Comparison of ENCODE assay signal across 24 cellular contexts in the genomic region with DNA sequence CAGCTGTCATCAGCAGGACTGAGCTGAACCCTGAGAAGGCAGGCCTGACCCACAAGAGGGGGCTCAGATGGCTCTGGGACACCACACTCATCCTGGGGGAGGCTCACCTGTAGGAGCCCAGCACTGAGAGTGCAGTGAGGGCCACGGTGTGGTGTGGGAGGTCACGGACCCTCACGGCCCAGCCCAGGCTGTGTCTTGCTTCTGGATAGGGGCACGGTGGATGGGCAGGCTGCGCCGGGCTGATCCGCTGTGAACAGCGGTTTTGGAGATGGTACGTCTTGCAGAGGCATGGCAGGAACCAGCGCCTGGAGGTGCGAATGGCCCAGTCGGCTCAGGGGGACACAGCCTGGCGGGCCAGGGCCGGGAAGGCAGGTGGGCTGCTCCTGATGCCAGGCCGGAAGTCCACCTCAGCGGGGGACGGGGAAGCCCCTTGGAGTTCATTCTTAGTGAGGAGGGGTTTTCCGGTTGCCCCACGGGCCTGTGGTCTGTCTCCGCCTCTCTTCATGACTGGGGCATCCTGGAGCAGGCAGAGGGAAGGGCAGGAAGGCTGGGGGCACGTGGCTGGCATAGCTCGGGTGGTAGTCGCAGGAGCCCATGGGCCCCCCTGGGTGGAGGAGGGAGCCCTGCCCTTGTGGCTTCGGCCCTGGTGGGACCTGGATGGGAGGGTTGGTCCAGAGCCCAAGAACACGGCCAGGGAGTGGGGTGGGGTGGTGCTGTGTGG.
"Had no signal": no experiment of that assay in that cellular context is flagged by ENCODE, and none has a peak within 500 bp of the region (broad histone marks: within the 10 kb centered on the region; RNA-seq: fewer than 3 reads in every experiment).

No MANE protein-coding gene starts in this region.

- H3K4me1 ChIP-seq: Peyer's patch had no signal

- ATAC-seq: activated naive CD4-positive, alpha-beta T cell treated with anti-CD3 and anti-CD28 coated beads, Interleukin-2, amount 50 U/mL, for 72 hours; activated naive CD8-positive, alpha-beta T cell treated with anti-CD3 and anti-CD28 coated beads, Interleukin-2, amount 50 U/mL, for 24 hours; activated T-cell treated with anti-CD3 and anti-CD28 coated beads, Interleukin-2, amount 50 U/mL, for 4 hours; T-helper 17 cell; WTC11 had no signal

- H3K9me3 ChIP-seq: Peyer's patch had no signal

- H3K27me3 ChIP-seq: Peyer's patch had no signal

- H3K27ac ChIP-seq: Peyer's patch, RWPE1 had no signal

- H3K36me3 ChIP-seq: Peyer's patch had no signal

- DNase-seq: activated CD4-positive, alpha-beta memory T cell treated with anti-CD3 and anti-CD28 coated beads for 36 hours; activated CD4-positive, alpha-beta T cell treated with anti-CD3 and anti-CD28 coated beads for 48 hours; activated CD4-positive, CD25-positive, alpha-beta regulatory T cell treated with anti-CD3 and anti-CD28 coated beads, Interleukin-2, amount 50 U/mL, for 72 hours; activated CD8-positive, alpha-beta memory T cell treated with anti-CD3 and anti-CD28 coated beads for 24 hours; activated effector memory CD4-positive, alpha-beta T cell treated with anti-CD3 and anti-CD28 coated beads, Interleukin-2, amount 50 U/mL, for 16 hours; activated naive CD4-positive, alpha-beta T cell treated with Interleukin-2 at 50 U/mL for 16 hours; activated naive CD8-positive, alpha-beta T cell treated with anti-CD3 and anti-CD28 coated beads, Interleukin-2, amount 50 U/mL, for 24 hours; activated T-cell treated with anti-CD3 and anti-CD28 coated beads, Interleukin-2, amount 50 U/mL, for 4 hours; amniotic stem cell; Karpas-422; MM.1S; NCI-H1105; NCI-H1436 treated with DMSO at 0.1 percent for 48 hours; NCI-H187; NCI-H2081; NCI-H446; NCI-H524; Peyer's patch; SIG-M5; T-helper 17 cell; T-helper 9 cell had no signal

- H3K4me3 ChIP-seq: Peyer's patch had no signal
